27 cellular contexts compared by ENCODE assay signal in the genomic region with DNA sequence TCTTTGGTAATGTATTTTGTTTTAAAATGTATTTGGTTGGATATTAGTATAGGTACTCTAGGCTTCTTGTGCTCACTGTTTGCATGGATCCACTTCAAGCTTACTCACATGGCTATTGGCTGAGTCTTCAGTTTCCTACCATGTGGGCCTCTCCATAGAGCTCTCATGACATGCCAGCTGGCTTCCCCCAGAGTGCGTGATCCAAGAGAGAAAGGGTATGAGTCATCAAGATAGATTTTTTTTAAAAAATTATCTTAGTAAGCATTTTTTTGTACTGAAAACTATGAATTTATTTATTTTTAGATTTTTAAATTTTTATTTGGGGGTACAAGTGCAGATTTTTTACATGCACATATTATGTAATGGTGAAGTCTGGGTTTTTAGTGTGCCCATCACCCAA.
DNase-seq lines count a peak whose midpoint lies in the region; ATAC-seq, FAIRE-seq and TF ChIP-seq lines count a peak whose summit lies in the region.
"Had no signal": no experiment of that assay in that cellular context is flagged by ENCODE, and none has a peak within 500 bp of the region (broad histone marks: within the 10 kb centered on the region; RNA-seq: fewer than 3 reads in every experiment).

No MANE protein-coding gene starts in this region.

- no peaks in the 10 kb centered on the region for H3K9me1 ChIP-seq in K562 (ENCODE audit: control insufficient read depth, insufficient read depth, low read length)

- intact Hi-C loops in Right ventricle myocardium superior (cut with DNase I) (no loop called here), Right ventricle myocardium inferior (cut with DNase I) (no loop called here), K562 (cut with micrococcal nuclease) (no loop called here), thyroid gland (cut with DNase I) (no loop called here)

- ATAC-seq in Right ventricle myocardium superior (ENCODE audit: poor library complexity) (no peak), Right ventricle myocardium inferior (no peak), K562 (no peak), HG03457 (IDR thresholded peaks at IDR 0.05; ENCODE audit: unreplicated experiment) (no peak)
- ATAC-seq: left lung; natural killer cell treated with Interleukin-12 subunit alpha and Interleukin-12 subunit beta and Interleukin-15 and Interleukin-18, amount 100 ng/mL, for 72 hours; stimulated activated naive CD8-positive, alpha-beta T cell treated with anti-CD3 and anti-CD28 coated beads, Interleukin-15, Interleukin-2, amounts not matched to agents 100 U/mL and 50 U/mL, for 24 hours; WTC11 had no signal

- in situ Hi-C loops in K562 (cut with MboI): no loop called here

- H3K9ac ChIP-seq in K562 (ENCODE audit: insufficient read depth in 1 of 2, low read depth in 2 of 2, low read length in 2 of 2): no peak overlapping the region
- H3K9ac ChIP-seq: BLaER1 treated with 17β-estradiol and CSF1 and Interleukin-3, amounts not matched to agents 10 nM and 100 nM had no signal

- H4K20me1 ChIP-seq in K562 (replicated peaks; ENCODE audit: control insufficient read depth, insufficient read depth, low read length): no peaks in the 10 kb centered on the region
- H4K20me1 ChIP-seq: BLaER1 treated with 17β-estradiol and CSF1 and Interleukin-3, amounts not matched to agents 10 nM and 100 nM had no signal

- TF ChIP-seq EP300 in K562 (IDR thresholded peaks at IDR 0.05; ENCODE audit: low read length): no peak

- CTCF ChIA-PET in K562 (lab: Yijun Ruan, JAX; ENCODE audit: low intra/inter-chr PET ratio): no interaction called here

- no peak overlapping the region for H3K4me2 ChIP-seq in K562 (ENCODE audit: insufficient read depth, low read length)
- H3K4me2 ChIP-seq: BLaER1 treated with 17β-estradiol and CSF1 and Interleukin-3, amounts not matched to agents 10 nM and 100 nM had no signal

- H3K9me3 ChIP-seq in K562 (replicated peaks; ENCODE audit: control insufficient read depth, insufficient read depth, low read depth, low read length): no peaks in the 10 kb centered on the region
- no peaks in the 10 kb centered on the region for H3K9me3 ChIP-seq in thyroid gland
- H3K9me3 ChIP-seq: adrenal gland, left lung had no signal

- BruUV-seq in K562 (replicated peaks; lab: Mats Ljungman, UMichigan): no TSS peak

- no peak for FAIRE-seq in K562 (lab: Jason Lieb, UNC)
- FAIRE-seq: D721Med had no signal

- H3K36me3 ChIP-seq in K562 (ENCODE audit: control insufficient read depth, insufficient read depth, low read length): no peaks in the 10 kb centered on the region
- H3K36me3 ChIP-seq in thyroid gland: no peaks in the 10 kb centered on the region
- H3K36me3 ChIP-seq: adrenal gland; BLaER1 treated with 17β-estradiol and CSF1 and Interleukin-3, amounts not matched to agents 10 nM and 100 nM; cardiac muscle cell; left lung; tibial artery had no signal

- POLR2A ChIA-PET in K562 (lab: Yijun Ruan, JAX): no interaction called here

- H2AFZ ChIP-seq in K562 (ENCODE audit: low read depth, low read length): no peak overlapping the region

- no peak for TF ChIP-seq CTCF in K562 (IDR thresholded peaks at IDR 0.05 in 2 of 3, conservative IDR thresholded peaks at IDR 0.05 in 1 of 3; ENCODE audit: insufficient read depth in 2 of 3, low read depth in 1 of 3, low read length in 3 of 3)
- no peak for TF ChIP-seq CTCF in thyroid gland (IDR thresholded peaks at IDR 0.05)
- TF ChIP-seq CTCF in coronary artery (IDR thresholded peaks at IDR 0.05): no peak

- H3K4me3 ChIP-seq in K562 (no peak overlapping the region), thyroid gland (replicated peaks in 1 of 3) (no peak overlapping the region), coronary artery (no peak overlapping the region)
- H3K4me3 ChIP-seq: adrenal gland; BLaER1 treated with 17β-estradiol and CSF1 and Interleukin-3, amounts not matched to agents 10 nM and 100 nM; cardiac muscle cell; left lung; tibial artery had no signal

- H3K27me3 ChIP-seq in K562 (ENCODE audit: control insufficient read depth in 2 of 2, insufficient read depth in 2 of 2, low read length in 2 of 2) (no peaks in the 10 kb centered on the region), thyroid gland (no peaks in the 10 kb centered on the region)
- H3K27me3 ChIP-seq: adrenal gland, cardiac muscle cell, tibial artery had no signal

- no peak for TF ChIP-seq POLR2A in K562 (conservative IDR thresholded peaks at IDR 0.05)
- TF ChIP-seq POLR2A in thyroid gland (IDR thresholded peaks at IDR 0.05): no peak

- H3K4me1 ChIP-seq in K562 (replicated peaks in 1 of 2; ENCODE audit: control insufficient read depth in 2 of 2, insufficient read depth in 2 of 2, low read length in 2 of 2) (no peaks in the 10 kb centered on the region), thyroid gland (no peaks in the 10 kb centered on the region)
- H3K4me1 ChIP-seq: adrenal gland; BLaER1 treated with 17β-estradiol and CSF1 and Interleukin-3, amounts not matched to agents 10 nM and 100 nM; left lung; tibial artery had no signal

- WGBS in K562 (ENCODE audit: insufficient coverage, low coverage, missing lambda C conversion rate): 0% methylated on average over 1 of the region's 1 CpG
- WGBS in thyroid gland, 2 donors: 20 to 33% methylated on average over 1 of the region's 1 CpG

- no peak for TF ChIP-seq RAD21 in K562 (CRISPR knock-in tag; conservative IDR thresholded peaks at IDR 0.05 in 1 of 2, IDR thresholded peaks at IDR 0.05 in 1 of 2)

- DNase-seq in Right ventricle myocardium superior (peak; percentile 33), Right ventricle myocardium inferior (ENCODE audit: missing footprints) (no peak), M059J (ENCODE audit: low read depth) (peak; percentile 58), K562 (ENCODE audit: extremely low read depth in 1 of 4, low spot score in 3 of 4) (no peak), thyroid gland (peak; percentile 6 to 7), coronary artery (ENCODE audit: low spot score) (no peak), AG20443 (ENCODE audit: low spot score) (no peak)
- DNase-seq: activated CD4-positive, alpha-beta T cell treated with anti-CD3 and anti-CD28 coated beads, Interleukin-2, amount 50 U/mL, for 48 hours; activated gamma-delta T cell treated with Interleukin-2 at 50 U/mL for 16 hours; adrenal gland; foreskin fibroblast; H9; immature natural killer cell; left lung; NCI-H1048; NCI-H2029; stimulated activated CD4-positive, alpha-beta T cell treated with anti-CD3 and anti-CD28 coated beads, Interleukin-12 subunit alpha, Interleukin-12 subunit beta, amount 100 ng/mL, for 4 hours; stimulated activated CD4-positive, alpha-beta T cell treated with anti-CD3 and anti-CD28 coated beads, Interleukin-4, amount 100 ng/mL, for 4 hours; stimulated activated naive CD8-positive, alpha-beta T cell treated with anti-CD3 and anti-CD28 coated beads, Interleukin-15, Interleukin-2, amounts not matched to agents 100 U/mL and 50 U/mL, for 24 hours; tibial artery had no signal

- no peaks in the 10 kb centered on the region for H3K79me2 ChIP-seq in K562 (ENCODE audit: control insufficient read depth, insufficient read depth, low read length)

- no peak overlapping the region for H3K27ac ChIP-seq in K562 (ENCODE audit: extremely low read depth, low read depth, low read length)
- H3K27ac ChIP-seq in thyroid gland: no peak overlapping the region
- H3K27ac ChIP-seq in coronary artery: no peak overlapping the region
- H3K27ac ChIP-seq: adrenal gland; BLaER1 treated with 17β-estradiol and CSF1 and Interleukin-3, amounts not matched to agents 10 nM and 100 nM; cardiac muscle cell; left lung; RWPE1; tibial artery had no signal

TF ChIP-seq in K562, 482 proteins besides CTCF, POLR2A, EP300 and RAD21:
- no peak for TF ChIP-seq SP1 (CRISPR knock-in tag; IDR thresholded peaks at IDR 0.05)
- TF ChIP-seq ZKSCAN1 (IDR thresholded peaks at IDR 0.05; ENCODE audit: low read depth, low read length): no peak
- no peak for TF ChIP-seq CHCHD3 (CRISPR knock-in tag; IDR thresholded peaks at IDR 0.05)
- no peak for TF ChIP-seq FOXM1 (IDR thresholded peaks at IDR 0.05; ENCODE audit: low read depth)
- TF ChIP-seq FOXM1 (CRISPR knock-in tag; IDR thresholded peaks at IDR 0.05; ENCODE audit: low read depth): no peak
- TF ChIP-seq C11orf30 (IDR thresholded peaks at IDR 0.05; ENCODE audit: low read depth): 0 out of 2 replicates have a peak, but pooled peaks have one; percentile 10
- TF ChIP-seq ZNF232 (CRISPR knock-in tag; IDR thresholded peaks at IDR 0.05): no peak
- TF ChIP-seq, protein P1, sequence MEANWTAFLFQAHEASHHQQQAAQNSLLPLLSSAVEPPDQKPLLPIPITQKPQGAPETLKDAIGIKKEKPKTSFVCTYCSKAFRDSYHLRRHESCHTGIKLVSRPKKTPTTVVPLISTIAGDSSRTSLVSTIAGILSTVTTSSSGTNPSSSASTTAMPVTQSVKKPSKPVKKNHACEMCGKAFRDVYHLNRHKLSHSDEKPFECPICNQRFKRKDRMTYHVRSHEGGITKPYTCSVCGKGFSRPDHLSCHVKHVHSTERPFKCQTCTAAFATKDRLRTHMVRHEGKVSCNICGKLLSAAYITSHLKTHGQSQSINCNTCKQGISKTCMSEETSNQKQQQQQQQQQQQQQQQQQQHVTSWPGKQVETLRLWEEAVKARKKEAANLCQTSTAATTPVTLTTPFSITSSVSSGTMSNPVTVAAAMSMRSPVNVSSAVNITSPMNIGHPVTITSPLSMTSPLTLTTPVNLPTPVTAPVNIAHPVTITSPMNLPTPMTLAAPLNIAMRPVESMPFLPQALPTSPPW (CRISPR knock-in tag; IDR thresholded peaks at IDR 0.05): no peak
- TF ChIP-seq SFPQ (IDR thresholded peaks at IDR 0.05; ENCODE audit: low read depth, low read length): no peak
- TF ChIP-seq ZNF316 (IDR thresholded peaks at IDR 0.05): peak; percentile 30; the same call in 1 of the 2 replicates
TF ChIP-seq in K562: peak in this region for 2.

Comparison
In these comparisons a context has a peak if more than half of its experiments do, and no peak if none do; other contexts are left out.
1. DNase-seq: peak in Right ventricle myocardium superior (single experiment), M059J (single experiment) and thyroid gland (2 of 2); none in Right ventricle myocardium inferior (single experiment), K562 (0 of 4), coronary artery (single experiment) and AG20443 (single experiment).